In the genomic region with DNA sequence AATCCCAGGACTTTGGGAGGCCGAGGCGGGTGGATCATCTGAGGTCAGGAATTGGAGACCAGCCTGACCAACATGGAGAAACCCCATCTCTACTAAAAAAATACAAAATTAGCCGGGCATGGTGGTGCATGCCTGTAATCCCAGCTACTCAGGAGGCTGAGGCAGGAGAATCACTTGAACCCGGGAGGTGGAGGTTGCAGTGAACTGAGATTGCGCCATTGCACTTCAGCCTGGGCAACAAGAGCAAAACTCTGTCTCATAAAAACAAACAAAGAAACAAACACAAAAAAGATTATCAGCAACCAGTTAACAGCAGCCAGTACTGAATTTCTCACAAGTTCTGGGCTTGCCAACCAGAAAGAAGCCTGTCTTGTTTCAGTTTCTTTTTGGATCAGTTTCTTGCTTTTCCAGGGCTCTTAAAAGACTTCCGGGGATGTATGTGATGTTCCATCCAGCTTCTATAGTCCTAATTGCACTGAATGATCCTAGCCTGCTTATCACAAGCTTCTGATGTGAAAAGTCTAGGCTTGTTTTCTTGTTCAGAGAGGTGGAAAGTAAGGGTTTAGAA, we compare ENCODE assay signal across 1 cellular context.
A peak's percentile ranks its signal among the peaks of the same experiment; 100 is the strongest.
TF ChIP-seq lines count a peak whose summit lies in the region.

No MANE protein-coding gene starts in this region.

TF ChIP-seq in K562, 482 proteins besides CTCF, POLR2A, EP300 and RAD21:
- peak; percentile 27; the same call in 1 of the 2 replicates for TF ChIP-seq CEBPB (tag; IDR thresholded peaks at IDR 0.05)
